ENCODE assay signal across 9 cellular contexts in the genomic region with DNA sequence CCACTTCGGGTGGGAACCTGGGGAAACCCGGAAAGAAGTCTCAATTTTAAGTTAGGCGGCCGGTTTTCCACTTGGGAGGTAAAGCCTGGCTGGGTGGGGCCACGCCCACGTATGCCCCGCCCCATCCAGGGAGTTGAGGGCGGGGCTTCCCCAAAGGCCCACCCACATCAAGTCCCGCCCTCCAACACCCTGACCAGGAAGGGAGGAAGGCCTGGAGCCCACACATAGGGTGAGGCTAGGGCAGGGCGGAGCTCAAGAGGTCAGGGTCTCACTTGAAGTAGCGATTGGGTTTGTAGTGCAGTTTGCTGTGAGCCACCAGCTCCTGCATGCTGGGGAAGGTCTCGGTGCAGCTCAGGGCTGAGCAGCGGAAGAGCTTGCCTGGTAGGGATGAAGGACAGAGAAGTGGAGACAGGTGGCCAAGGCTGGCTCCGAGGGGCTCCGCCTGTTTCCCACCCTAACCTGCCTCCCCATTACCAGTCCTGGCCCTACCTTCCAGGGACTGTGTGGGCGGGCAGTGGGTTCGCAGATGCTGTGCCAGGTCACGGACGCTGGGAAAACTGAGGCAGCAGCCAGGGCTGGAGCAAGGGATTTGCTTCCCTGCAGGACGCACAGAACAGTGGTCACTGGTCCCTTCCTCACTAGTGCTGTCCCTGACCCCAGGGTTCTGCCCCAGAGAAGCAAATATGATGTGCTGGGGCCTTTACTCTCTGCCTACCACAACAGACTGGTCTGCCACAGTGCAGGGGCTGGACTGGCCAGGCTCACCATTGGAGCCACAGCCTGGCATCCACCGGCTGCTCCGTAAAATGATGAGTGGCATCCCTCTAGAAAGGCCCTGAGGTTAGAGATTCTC. TPM values are rescaled to one million over a fixed set of nuclear protein-coding genes. Genes with fewer than 3 reads are reported as not detected.
DNase-seq lines count a peak whose midpoint lies in the region; ATAC-seq, FAIRE-seq and TF ChIP-seq lines count a peak whose summit lies in the region.
"Had no signal": no experiment of that assay in that cellular context is flagged by ENCODE, and none has a peak within 500 bp of the region (broad histone marks: within the 10 kb centered on the region; RNA-seq: fewer than 3 reads in every experiment).

No MANE protein-coding gene starts in this region.

- no peaks in the 10 kb centered on the region for H3K79me2 ChIP-seq in endothelial cell of umbilical vein (ENCODE audit: control insufficient read depth, insufficient read depth, low read length)

- TF ChIP-seq POLR2A in Peyer's patch (IDR thresholded peaks at IDR 0.05) (no peak), endothelial cell of umbilical vein (IDR thresholded peaks at IDR 0.05; ENCODE audit: low read depth, low read length) (no peak)

- no peak for DNase-seq in activated naive CD4-positive, alpha-beta T cell treated with anti-CD3 and anti-CD28 coated beads, Interleukin-2, amount 50 U/mL, for 16 hours
- DNase-seq in Peyer's patch (peak in 1 of 3 donors; percentile 56), endothelial cell of umbilical vein (ENCODE audit: low read depth, low spot score) (no peak), SK-N-DZ (ENCODE audit: low spot score) (no peak)
- DNase-seq in stimulated activated CD4-positive, alpha-beta T cell treated with anti-CD3 and anti-CD28 coated beads, Interleukin-4, amount 100 ng/mL, for 1 hour, result no peak

- H3K4me3 Mint-ChIP-seq in activated naive CD4-positive, alpha-beta T cell treated with anti-CD3 and anti-CD28 coated beads, Interleukin-2, amount 50 U/mL, for 24 hours, result peak overlapping the region; percentile 67
- peak overlapping the region; percentile 7 for H3K4me3 Mint-ChIP-seq in stimulated activated memory B cell treated with anti-CD40 and anti-IgM and Interleukin-4, amounts not matched to agents 10 μg/mL and 1 μg/mL and 100 μg/mL, for 72 hours

- H3K27ac ChIP-seq in Peyer's patch, result peak overlapping the region in 3 of 4 donors; percentile 22 to 100 (median 95)
- H3K27ac ChIP-seq in endothelial cell of umbilical vein (ENCODE audit: insufficient read depth, low read depth, low read length), result no peak overlapping the region

- peak overlapping the region; percentile 82 for H3K4me2 ChIP-seq in endothelial cell of umbilical vein (ENCODE audit: insufficient read depth, low read length)

- H3K27ac Mint-ChIP-seq in activated naive CD4-positive, alpha-beta T cell treated with anti-CD3 and anti-CD28 coated beads, Interleukin-2, amount 50 U/mL, for 24 hours, result peak overlapping the region; percentile 65
- peak overlapping the region; percentile 23 for H3K27ac Mint-ChIP-seq in stimulated activated memory B cell treated with anti-CD40 and anti-IgM and Interleukin-4, amounts not matched to agents 10 μg/mL and 1 μg/mL and 100 μg/mL, for 72 hours

- no peaks in the 10 kb centered on the region for H3K27me3 Mint-ChIP-seq in activated naive CD4-positive, alpha-beta T cell treated with anti-CD3 and anti-CD28 coated beads, Interleukin-2, amount 50 U/mL, for 24 hours
- no peaks in the 10 kb centered on the region for H3K27me3 Mint-ChIP-seq in stimulated activated memory B cell treated with anti-CD40 and anti-IgM and Interleukin-4, amounts not matched to agents 10 μg/mL and 1 μg/mL and 100 μg/mL, for 72 hours

- H3K4me1 Mint-ChIP-seq in activated naive CD4-positive, alpha-beta T cell treated with anti-CD3 and anti-CD28 coated beads, Interleukin-2, amount 50 U/mL, for 24 hours, result peaks cover 42% of the 10 kb centered on the region
- H3K4me1 Mint-ChIP-seq in stimulated activated memory B cell treated with anti-CD40 and anti-IgM and Interleukin-4, amounts not matched to agents 10 μg/mL and 1 μg/mL and 100 μg/mL, for 72 hours, result peaks cover 16% of the 10 kb centered on the region

- H3K9me1 ChIP-seq in endothelial cell of umbilical vein (replicated peaks; ENCODE audit: control insufficient read depth, extremely low read depth, insufficient read depth, low read length), result no peaks in the 10 kb centered on the region

- H4K20me1 ChIP-seq in endothelial cell of umbilical vein (replicated peaks; ENCODE audit: control insufficient read depth, extremely low read depth, insufficient read depth, low read length), result no peaks in the 10 kb centered on the region

- H3K36me3 Mint-ChIP-seq in activated naive CD4-positive, alpha-beta T cell treated with anti-CD3 and anti-CD28 coated beads, Interleukin-2, amount 50 U/mL, for 24 hours, result peaks cover 4% of the 10 kb centered on the region
- H3K36me3 Mint-ChIP-seq in stimulated activated memory B cell treated with anti-CD40 and anti-IgM and Interleukin-4, amounts not matched to agents 10 μg/mL and 1 μg/mL and 100 μg/mL, for 72 hours, result peaks cover 7% of the 10 kb centered on the region

- no peak for FAIRE-seq in endothelial cell of umbilical vein (lab: Jason Lieb, UNC)

- H3K4me3 ChIP-seq in Peyer's patch (no peak overlapping the region), endothelial cell of umbilical vein (replicated peaks in 1 of 3; ENCODE audit: insufficient read depth in 1 of 3, low read depth in 1 of 3, low read length in 3 of 3) (no peak overlapping the region)

- intact Hi-C loops in endothelial cell of umbilical vein (cut with micrococcal nuclease), result no loop called here

- no peaks in the 10 kb centered on the region for H3K9me3 Mint-ChIP-seq in activated naive CD4-positive, alpha-beta T cell treated with anti-CD3 and anti-CD28 coated beads, Interleukin-2, amount 50 U/mL, for 24 hours
- H3K9me3 Mint-ChIP-seq in stimulated activated memory B cell treated with anti-CD40 and anti-IgM and Interleukin-4, amounts not matched to agents 10 μg/mL and 1 μg/mL and 100 μg/mL, for 72 hours, result no peaks in the 10 kb centered on the region
- H3K9me3 Mint-ChIP-seq: activated naive CD4-positive, alpha-beta T cell treated with anti-CD3 and anti-CD28 coated beads, Interleukin-2, amount 50 U/mL, for 72 hours had no signal

- dilution Hi-C loops in endothelial cell of umbilical vein (cut with MboI; ENCODE audit: extremely low pct_ligation_motif_present, low sequenced_read_pairs), result no loop called here

- no peak overlapping the region for H2AFZ ChIP-seq in endothelial cell of umbilical vein (ENCODE audit: low read depth, low read length)

- H3K9me3 ChIP-seq in Peyer's patch (no peaks in the 10 kb centered on the region), endothelial cell of umbilical vein (replicated peaks; ENCODE audit: control insufficient read depth, insufficient read depth, low read length) (no peaks in the 10 kb centered on the region)

- H3K27me3 ChIP-seq in Peyer's patch, result no peaks in the 10 kb centered on the region
- H3K27me3 ChIP-seq in endothelial cell of umbilical vein (ENCODE audit: control insufficient read depth in 2 of 2, insufficient read depth in 2 of 2, low read length in 2 of 2), result no peaks in the 10 kb centered on the region

- CTCF ChIA-PET in endothelial cell of umbilical vein (lab: Charles Lee), result interaction anchor here (1.5 to 2.3 kb wide), 4 partner anchors 13 to 158 kb away, joined by 4 to 21 read pairs (median 6); a partner anchor contains a TSS

- H3K4me1 ChIP-seq in Peyer's patch, result peaks cover 0 to 25% (median 9%) of the 10 kb centered on the region in 4 donors
- H3K4me1 ChIP-seq in endothelial cell of umbilical vein (ENCODE audit: control insufficient read depth, extremely low read depth, insufficient read depth, low read length), result peaks cover 11% of the 10 kb centered on the region

- H3K36me3 ChIP-seq in Peyer's patch, result peaks cover 0 to 7% (median 0%) of the 10 kb centered on the region in 3 donors
- no peaks in the 10 kb centered on the region for H3K36me3 ChIP-seq in endothelial cell of umbilical vein (ENCODE audit: control insufficient read depth in 2 of 2, extremely low read depth in 1 of 2, insufficient read depth in 2 of 2, low read length in 2 of 2)

- no TSS peak for BruUV-seq in endothelial cell of umbilical vein (replicated peaks; lab: Mats Ljungman, UMichigan)

- no peak for ATAC-seq in stimulated activated memory B cell treated with anti-CD40 and anti-IgM and Interleukin-4, amounts not matched to agents 10 μg/mL and 1 μg/mL and 100 μg/mL, for 72 hours
- ATAC-seq in GM21423 (IDR thresholded peaks at IDR 0.05; ENCODE audit: unreplicated experiment), result no peak
- ATAC-seq: activated naive CD4-positive, alpha-beta T cell treated with anti-CD3 and anti-CD28 coated beads, Interleukin-2, amount 50 U/mL, for 72 hours had no signal

- POLR2A ChIA-PET in endothelial cell of umbilical vein (lab: Charles Lee), result interaction anchor here (1.8 kb wide), 1 partner anchor 13 kb away, joined by 16 read pairs; no protein-coding TSS in a partner anchor

- H3K9ac ChIP-seq in endothelial cell of umbilical vein (replicated peaks; ENCODE audit: extremely low read depth, insufficient read depth, low read length), result no peak overlapping the region

- TF ChIP-seq CTCF in Peyer's patch (IDR thresholded peaks at IDR 0.05) (no peak), endothelial cell of umbilical vein (IDR thresholded peaks at IDR 0.05; ENCODE audit: extremely low read depth in 1 of 2, insufficient read depth in 1 of 2, low read depth in 1 of 2, low read length in 2 of 2) (no peak)

RNA-seq across cellular contexts. Expression of a gene that starts 1.6 kb away (rescaled TPM):
- total RNA-seq in Peyer's patch (10 to 100 TPM; 12.4 to 45.2 (median 24.1) TPM), endothelial cell of umbilical vein (14.5 and 20.6 TPM in 2 replicates)
- 10.6 and 11.6 TPM in 2 replicates for polyA plus RNA-seq in endothelial cell of umbilical vein
- 3.9 and 6.0 TPM in 2 replicates for polyA plus RNA-seq in endothelial cell of umbilical vein (2011; cell fraction: cytosol; rRNA removed)
- polyA plus RNA-seq in endothelial cell of umbilical vein (2011; cell fraction: nucleus; rRNA removed), result 10.6 and 11.8 TPM in 2 replicates
- 5.5 and 18.9 TPM in 2 replicates for polyA plus RNA-seq in endothelial cell of umbilical vein (2012)
- polyA minus RNA-seq in endothelial cell of umbilical vein, result 2.3 and 3.0 TPM in 2 replicates
- 13.2 TPM for polyA minus RNA-seq in endothelial cell of umbilical vein (2011; cell fraction: cytosol; rRNA and poly(A)+ RNA removed)
- polyA minus RNA-seq in endothelial cell of umbilical vein (2011; cell fraction: nucleus; rRNA and poly(A)+ RNA removed), result 2.9 and 8.4 TPM in 2 replicates
- 0.73 and 2.3 TPM in 2 replicates for polyA plus RNA-seq in SK-N-DZ (2014; cell fraction: cytosol; rRNA removed)
- 21.2 and 35.6 TPM in 2 replicates for polyA plus RNA-seq in SK-N-DZ (2014; cell fraction: nucleus; rRNA removed)

RNA-seq across cellular contexts. Expression of a gene that starts 9.9 kb away (rescaled TPM):
- total RNA-seq in Peyer's patch (1 to 10 TPM in 3 of 4 donors, not detected in 1; 1.6 to 8.3 (median 2.7) TPM), endothelial cell of umbilical vein (0.31 TPM in 1 of 2 replicates, not detected in the other)
- polyA plus RNA-seq in endothelial cell of umbilical vein, result 0.14 TPM in 1 of 2 replicates, not detected in the other
- not detected in 2 replicates for polyA plus RNA-seq in endothelial cell of umbilical vein (2011; cell fraction: cytosol; rRNA removed)
- polyA plus RNA-seq in endothelial cell of umbilical vein (2011; cell fraction: nucleus; rRNA removed), result 0.21 and 0.27 TPM in 2 replicates
- polyA plus RNA-seq in endothelial cell of umbilical vein (2012), result not detected in 2 replicates
- not detected in 2 replicates for polyA minus RNA-seq in endothelial cell of umbilical vein
- polyA minus RNA-seq in endothelial cell of umbilical vein (2011; cell fraction: cytosol; rRNA and poly(A)+ RNA removed), result not detected
- 0.19 TPM in 1 of 2 replicates, not detected in the other for polyA minus RNA-seq in endothelial cell of umbilical vein (2011; cell fraction: nucleus; rRNA and poly(A)+ RNA removed)
- not detected in 2 replicates for polyA plus RNA-seq in SK-N-DZ (2014; cell fraction: cytosol; rRNA removed)
- not detected in 2 replicates for polyA plus RNA-seq in SK-N-DZ (2014; cell fraction: nucleus; rRNA removed)
